Comparison of ENCODE assay signal across 9 cellular contexts in genomic region chr3:160403028-160403545, GRCh38. TPM values are rescaled to one million over a fixed set of nuclear protein-coding genes. Genes with fewer than 3 reads are reported as not detected.
A peak's percentile ranks its signal among the peaks of the same experiment; 100 is the strongest.
DNase-seq lines count a peak whose midpoint lies in the region; ATAC-seq, FAIRE-seq and TF ChIP-seq lines count a peak whose summit lies in the region.
"Had no signal": no experiment of that assay in that cellular context is flagged by ENCODE, and none has a peak within 500 bp of the region (broad histone marks: within the 10 kb centered on the region; RNA-seq: fewer than 3 reads in every experiment).

No MANE protein-coding gene starts in this region.

- peak overlapping the region; percentile 98 for H3K4me3 ChIP-seq in Loucy (ENCODE audit: low read length, poor library complexity, severe bottlenecking)
- peak overlapping the region; percentile 99 for H3K4me3 ChIP-seq in GM12878

- no peaks in the 10 kb centered on the region for H3K9me3 Mint-ChIP-seq in natural killer cell treated with Interleukin-12 subunit alpha and Interleukin-12 subunit beta and Interleukin-15 and Interleukin-18, amount 100 ng/mL, for 72 hours

- WGBS in GM12878 (ENCODE audit: insufficient coverage, insufficient replicate concordance, low lambda C conversion rate, missing lambda C conversion rate), result 0% methylated on average over 2 of the region's 2 CpGs

- H3K4me3 Mint-ChIP-seq in natural killer cell treated with Interleukin-12 subunit alpha and Interleukin-12 subunit beta and Interleukin-15 and Interleukin-18, amount 100 ng/mL, for 72 hours, result peak overlapping the region; percentile 95

- intact Hi-C loops in GM12878 (cut with micrococcal nuclease; ENCODE audit: unreplicated experiment), result loop anchor here (1.0 to 5.0 kb wide), 2 partner anchors 46 to 391 kb away; partner anchors contain the start of gene TRIM59

- H3K36me3 Mint-ChIP-seq in natural killer cell treated with Interleukin-12 subunit alpha and Interleukin-12 subunit beta and Interleukin-15 and Interleukin-18, amount 100 ng/mL, for 72 hours, result peaks cover 24% of the 10 kb centered on the region

- H3K27me3 Mint-ChIP-seq in natural killer cell treated with Interleukin-12 subunit alpha and Interleukin-12 subunit beta and Interleukin-15 and Interleukin-18, amount 100 ng/mL, for 72 hours, result no peaks in the 10 kb centered on the region

- H3K27ac ChIP-seq in GM12878 (ENCODE audit: control insufficient read depth, insufficient read depth), result peak overlapping the region; percentile 90

- H3K4me1 Mint-ChIP-seq in natural killer cell treated with Interleukin-12 subunit alpha and Interleukin-12 subunit beta and Interleukin-15 and Interleukin-18, amount 100 ng/mL, for 72 hours (ENCODE audit: low read depth in 2 of 2), result peaks cover 35 to 58% of the 10 kb centered on the region in 2 donors

- H3K9me3 ChIP-seq in Loucy (ENCODE audit: insufficient read depth, low read depth, low read length) (no peaks in the 10 kb centered on the region), GM12878 (replicated peaks; ENCODE audit: control insufficient read depth, insufficient read depth, low read length) (no peaks in the 10 kb centered on the region)

- CTCF ChIA-PET in GM12878 (lab: Yijun Ruan, JAX), result interaction anchor here (0.8 to 3.5 kb wide), 2 partner anchors 8 to 11 kb away, joined by 3 to 29 read pairs; no protein-coding TSS in a partner anchor

- in situ Hi-C loops in GM12878 (cut with MboI), result no loop called here

- peak; percentile 19 for DNase-seq in DMS79 (lab: John Stamatoyannopoulos, UW)
- no peak for DNase-seq in GM12878 (ENCODE audit: low read depth, low spot score)
- no peak for DNase-seq in natural killer cell treated with Interleukin-12 subunit alpha and Interleukin-12 subunit beta and Interleukin-15 and Interleukin-18, amount 100 ng/mL, for 72 hours (ENCODE audit: low spot score)
- DNase-seq in putamen (ENCODE audit: low spot score), result no peak
- no peak for DNase-seq in C1 segment of cervical spinal cord (lab: John Stamatoyannopoulos, UW)
- DNase-seq: activated CD4-positive, alpha-beta T cell treated with anti-CD3 and anti-CD28 coated beads for 1 hour had no signal

- no TSS peak for BruUV-seq in GM12878 (replicated peaks; lab: Mats Ljungman, UMichigan)

- H3F3A ChIP-seq in Loucy (ENCODE audit: low read depth), result no peaks in the 10 kb centered on the region

- POLR2A ChIA-PET in GM12878 (lab: Charles Lee), result interaction anchor here (0.7 to 1.3 kb wide), 3 partner anchors 11 to 46 kb away, joined by 3 to 12 read pairs (median 4); partner anchors contain the start of gene TRIM59

- H3K4me1 ChIP-seq in Loucy (ENCODE audit: insufficient read depth, low read length, poor library complexity, severe bottlenecking) (peaks cover 38% of the 10 kb centered on the region), GM12878 (ENCODE audit: control insufficient read depth, insufficient read depth, low read length) (no peaks in the 10 kb centered on the region)

- peaks cover 83% of the 10 kb centered on the region for H4K20me1 ChIP-seq in Loucy (ENCODE audit: insufficient read depth, low read length, poor library complexity, severe bottlenecking)
- H4K20me1 ChIP-seq in GM12878 (ENCODE audit: control insufficient read depth, insufficient read depth), result no peaks in the 10 kb centered on the region

- H3K27ac Mint-ChIP-seq in natural killer cell treated with Interleukin-12 subunit alpha and Interleukin-12 subunit beta and Interleukin-15 and Interleukin-18, amount 100 ng/mL, for 72 hours, result peak overlapping the region; percentile 85 to 100

- H3K36me3 ChIP-seq in Loucy (ENCODE audit: insufficient read depth, low read length) (peaks cover 53% of the 10 kb centered on the region), GM12878 (ENCODE audit: control insufficient read depth in 2 of 2, insufficient read depth in 2 of 2, low read length in 1 of 2) (peaks cover 0 to 7% of the 10 kb centered on the region in 2 experiments; a peak in 1 of 4 replicates)

- H3K9ac ChIP-seq in Loucy (ENCODE audit: low read depth, low read length, poor library complexity, severe bottlenecking), result peak overlapping the region; percentile 100
- peak overlapping the region; percentile 98 for H3K9ac ChIP-seq in GM12878 (ENCODE audit: control insufficient read depth, insufficient read depth, low read length)

- H3K79me2 ChIP-seq in Loucy (ENCODE audit: insufficient read depth, low read length) (peaks cover 97% of the 10 kb centered on the region), GM12878 (ENCODE audit: control insufficient read depth, insufficient read depth, low read length) (peaks cover 96% of the 10 kb centered on the region)

- H2AFZ ChIP-seq in Loucy (ENCODE audit: low read length), result no peak overlapping the region
- no peak overlapping the region for H2AFZ ChIP-seq in GM12878 (ENCODE audit: control insufficient read depth, low read depth, low read length)

- peak overlapping the region; percentile 92 for H3K4me2 ChIP-seq in Loucy (ENCODE audit: low read depth, low read length, poor library complexity, severe bottlenecking)
- H3K4me2 ChIP-seq in GM12878 (ENCODE audit: control insufficient read depth, insufficient read depth), result peak overlapping the region; percentile 83

- no peak for TF ChIP-seq RAD21 in GM12878 (IDR thresholded peaks at IDR 0.05; ENCODE audit: insufficient read depth, low read depth, low read length)

- no peak for ATAC-seq in GM12878
- ATAC-seq in natural killer cell treated with Interleukin-12 subunit alpha and Interleukin-12 subunit beta and Interleukin-15 and Interleukin-18, amount 100 ng/mL, for 72 hours, result no peak
- ATAC-seq in GM21576 (IDR thresholded peaks at IDR 0.05; ENCODE audit: unreplicated experiment), result no peak
- ATAC-seq in HG02678 (IDR thresholded peaks at IDR 0.05; ENCODE audit: unreplicated experiment), result no peak

- RAD21 ChIA-PET in GM12878 (lab: Charles Lee; ENCODE audit: unreplicated experiment), result interaction anchor here (0.9 to 2.7 kb wide), 3 partner anchors 10 to 160 kb away, joined by 3 to 14 read pairs (median 5); no protein-coding TSS in a partner anchor

- H3K9me2 ChIP-seq in Loucy (replicated peaks; ENCODE audit: low read depth, low read length), result no peaks in the 10 kb centered on the region

- SMC1A ChIA-PET in GM12878 (lab: Charles Lee; ENCODE audit: uncharacterized antibody, unreplicated experiment), result interaction anchor here (1.0 to 5.0 kb wide), 5 partner anchors 10 to 518 kb away, joined by 3 to 33 read pairs (median 7); partner anchors contain the start of gene TRIM59

- no peak for TF ChIP-seq POLR2A in GM12878 (IDR thresholded peaks at IDR 0.05; ENCODE audit: low read depth, low read length)

- no peak for TF ChIP-seq EP300 in GM12878 (IDR thresholded peaks at IDR 0.05; ENCODE audit: borderline replicate concordance in 1 of 2, control insufficient read depth in 1 of 2, low read depth in 2 of 2, low read length in 2 of 2)

- TF ChIP-seq CTCF in Loucy (conservative IDR thresholded peaks at IDR 0.05; ENCODE audit: low read length) (no peak), GM12878 (IDR thresholded peaks at IDR 0.05 in 2 of 3, conservative IDR thresholded peaks at IDR 0.05 in 1 of 3; ENCODE audit: control insufficient read depth in 2 of 3, extremely low read depth in 1 of 3, insufficient read depth in 1 of 3, low read depth in 3 of 3, low read length in 3 of 3) (no peak)

- H3K27me3 ChIP-seq in Loucy (ENCODE audit: insufficient read depth, low read length, poor library complexity, severe bottlenecking) (peaks cover 14% of the 10 kb centered on the region), GM12878 (replicated peaks in 1 of 2; ENCODE audit: control insufficient read depth in 2 of 2, insufficient read depth in 2 of 2, low read length in 1 of 2) (no peaks in the 10 kb centered on the region)

- no peak for FAIRE-seq in GM12878 (lab: Jason Lieb, UNC)

RNA-seq across cellular contexts. Expression of gene SMC4, which starts 3.6 kb away (rescaled TPM):
- total RNA-seq in GM12878 (2013; cell fraction: nucleolus; rRNA removed), result 263 and 313 TPM in 2 replicates
- total RNA-seq in GM12878 (2014; rRNA removed) (130 and 133 TPM in 2 replicates), GM12878 (2014; rRNA removed; fragmentation: Illumina TruSeq; extraction: Trizol) (224 and 231 TPM in 2 replicates), GM12878 (2021) (124 and 142 TPM in 2 replicates)
- 32.9 TPM for polyA plus RNA-seq in GM12878 (2011; ENCODE audit: low read depth)
- polyA plus RNA-seq in GM12878 (2011; rRNA removed) (93.3 and 214 TPM in 2 replicates), GM12878 (2014; fragmentation: Illumina TruSeq; extraction: Trizol) (250 and 324 TPM in 2 replicates), GM12878 (2014; fragmentation: Nextera tagmentation; extraction: Ambion mirVana) (100 to 1,000 TPM in 1 of 2 experiments, 10 to 100 TPM in 1; 75.6 to 127 TPM), GM12878 (2014; rRNA removed) (121 and 128 TPM in 2 replicates), GM12878 (2016; fragmentation: Nextera tagmentation; extraction: Ambion mirVana) (100 to 1,000 TPM; 278 to 288 TPM)
- polyA plus RNA-seq in GM12878 (2011; cell fraction: cytosol; rRNA removed), result 37.2 and 42.5 TPM in 2 replicates
- polyA plus RNA-seq in GM12878 (2011; cell fraction: nucleus; rRNA removed), result 181 and 214 TPM in 2 replicates
- polyA plus RNA-seq in GM12878 (2012), result 59.4 and 74.4 TPM in 2 replicates
- polyA minus RNA-seq in GM12878 (2011; rRNA and poly(A)+ RNA removed), result 37.5 and 42.8 TPM in 2 replicates
- 23.5 and 30.7 TPM in 2 replicates for polyA minus RNA-seq in GM12878 (2011; cell fraction: cytosol; rRNA and poly(A)+ RNA removed)
- polyA minus RNA-seq in GM12878 (2011; cell fraction: nucleus; rRNA and poly(A)+ RNA removed), result 128 and 223 TPM in 2 replicates
- total RNA-seq in natural killer cell treated with Interleukin-12 subunit alpha and Interleukin-12 subunit beta and Interleukin-15 and Interleukin-18, amount 100 ng/mL, for 72 hours, result 100 to 1,000 TPM; 118 to 201 TPM

RNA-seq across cellular contexts. Expression of gene IFT80, which starts 4.1 kb away (rescaled TPM):
- 57.3 and 60.6 TPM in 2 replicates for total RNA-seq in GM12878 (2013; cell fraction: nucleolus; rRNA removed)
- total RNA-seq in GM12878 (2014; rRNA removed), result 14.1 and 16.2 TPM in 2 replicates
- 20.2 and 21.5 TPM in 2 replicates for total RNA-seq in GM12878 (2014; rRNA removed; fragmentation: Illumina TruSeq; extraction: Trizol)
- 11.1 and 13.7 TPM in 2 replicates for total RNA-seq in GM12878 (2021)
- polyA plus RNA-seq in GM12878 (2011; ENCODE audit: low read depth), result 7.5 TPM
- 16.2 and 29.3 TPM in 2 replicates for polyA plus RNA-seq in GM12878 (2011; rRNA removed)
- 4.0 and 5.1 TPM in 2 replicates for polyA plus RNA-seq in GM12878 (2011; cell fraction: cytosol; rRNA removed)
- polyA plus RNA-seq in GM12878 (2011; cell fraction: nucleus; rRNA removed), result 17.6 and 21.9 TPM in 2 replicates
- 9.9 and 11.7 TPM in 2 replicates for polyA plus RNA-seq in GM12878 (2012)
- polyA plus RNA-seq in GM12878 (2014; fragmentation: Illumina TruSeq; extraction: Trizol), result 18.4 and 27.6 TPM in 2 replicates
- 1 to 10 TPM; 6.5 to 6.7 TPM for polyA plus RNA-seq in GM12878 (2014; fragmentation: Nextera tagmentation; extraction: Ambion mirVana)
- 14.4 and 15.4 TPM in 2 replicates for polyA plus RNA-seq in GM12878 (2014; rRNA removed)
- polyA plus RNA-seq in GM12878 (2016; fragmentation: Nextera tagmentation; extraction: Ambion mirVana), result 10 to 100 TPM; 11.6 to 14.1 TPM
- 5.8 and 9.2 TPM in 2 replicates for polyA minus RNA-seq in GM12878 (2011; rRNA and poly(A)+ RNA removed)
- polyA minus RNA-seq in GM12878 (2011; cell fraction: cytosol; rRNA and poly(A)+ RNA removed), result 4.3 and 6.5 TPM in 2 replicates
- polyA minus RNA-seq in GM12878 (2011; cell fraction: nucleus; rRNA and poly(A)+ RNA removed), result 18.4 and 19.2 TPM in 2 replicates
- total RNA-seq in natural killer cell treated with Interleukin-12 subunit alpha and Interleukin-12 subunit beta and Interleukin-15 and Interleukin-18, amount 100 ng/mL, for 72 hours, result 10 to 100 TPM; 15.7 to 25.7 TPM

RNA-seq across cellular contexts. Expression of gene TRIM59, which starts 46.5 kb away (rescaled TPM):
- 46.0 and 53.4 TPM in 2 replicates for total RNA-seq in GM12878 (2013; cell fraction: nucleolus; rRNA removed)
- 33.5 and 41.5 TPM in 2 replicates for total RNA-seq in GM12878 (2014; rRNA removed)
- 38.6 and 40.2 TPM in 2 replicates for total RNA-seq in GM12878 (2014; rRNA removed; fragmentation: Illumina TruSeq; extraction: Trizol)
- total RNA-seq in GM12878 (2021), result 27.2 and 29.6 TPM in 2 replicates
- polyA plus RNA-seq in GM12878 (2011; ENCODE audit: low read depth), result 10.4 TPM
- polyA plus RNA-seq in GM12878 (2011; rRNA removed), result 33.1 and 43.6 TPM in 2 replicates
- 12.3 and 16.9 TPM in 2 replicates for polyA plus RNA-seq in GM12878 (2011; cell fraction: cytosol; rRNA removed)
- polyA plus RNA-seq in GM12878 (2011; cell fraction: nucleus; rRNA removed), result 10.6 and 11.0 TPM in 2 replicates
- polyA plus RNA-seq in GM12878 (2012), result 11.5 and 12.6 TPM in 2 replicates
- polyA plus RNA-seq in GM12878 (2014; fragmentation: Illumina TruSeq; extraction: Trizol), result 29.5 and 36.4 TPM in 2 replicates
- 100 to 1,000 TPM in 1 of 2 experiments, 10 to 100 TPM in 1; 28.9 to 105 TPM for polyA plus RNA-seq in GM12878 (2014; fragmentation: Nextera tagmentation; extraction: Ambion mirVana)
- 13.0 and 14.4 TPM in 2 replicates for polyA plus RNA-seq in GM12878 (2014; rRNA removed)
- polyA plus RNA-seq in GM12878 (2016; fragmentation: Nextera tagmentation; extraction: Ambion mirVana), result 10 to 100 TPM; 57.0 to 57.8 TPM
- polyA minus RNA-seq in GM12878 (2011; rRNA and poly(A)+ RNA removed), result 24.6 and 29.3 TPM in 2 replicates
- 14.7 and 21.5 TPM in 2 replicates for polyA minus RNA-seq in GM12878 (2011; cell fraction: cytosol; rRNA and poly(A)+ RNA removed)
- 13.4 and 22.3 TPM in 2 replicates for polyA minus RNA-seq in GM12878 (2011; cell fraction: nucleus; rRNA and poly(A)+ RNA removed)
- total RNA-seq in natural killer cell treated with Interleukin-12 subunit alpha and Interleukin-12 subunit beta and Interleukin-15 and Interleukin-18, amount 100 ng/mL, for 72 hours, result 10 to 100 TPM; 22.6 to 30.5 TPM
